In the genomic region with DNA sequence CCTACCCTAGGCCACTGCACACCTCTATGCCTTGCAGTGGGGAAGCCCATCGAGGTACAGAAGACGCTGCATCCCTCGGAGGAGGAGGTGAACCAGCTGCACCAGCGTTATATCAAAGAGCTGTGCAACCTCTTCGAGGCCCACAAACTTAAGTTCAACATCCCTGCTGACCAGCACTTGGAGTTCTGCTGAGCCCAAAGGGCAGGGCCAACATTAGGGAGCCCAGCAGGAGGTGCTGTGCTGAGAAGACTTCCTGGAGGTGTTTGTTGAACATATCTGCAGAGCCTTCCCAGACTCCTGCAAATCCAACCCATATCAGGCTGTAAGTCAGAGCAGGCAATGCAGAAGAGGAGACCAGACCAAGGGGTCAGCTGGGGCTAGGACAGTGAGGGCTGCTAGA, we compare ENCODE assay signal across 1 cellular context.
TF ChIP-seq lines count a peak whose summit lies in the region.

No MANE protein-coding gene starts in this region.

TF ChIP-seq in HepG2, 621 proteins besides CTCF, POLR2A, EP300 and RAD21 (continued from another document):
- TF ChIP-seq ZFY (CRISPR knock-in tag; IDR thresholded peaks at IDR 0.05) (no peak), GPN1 (CRISPR knock-in tag; IDR thresholded peaks at IDR 0.05; ENCODE audit: borderline replicate concordance) (no peak)
